In genomic region chrX:48021026-48021900, GRCh38 we compare ENCODE assay signal across 8 cellular contexts. TPM values are rescaled to one million over a fixed set of nuclear protein-coding genes. Genes with fewer than 3 reads are reported as not detected.
DNase-seq lines count a peak whose midpoint lies in the region; ATAC-seq and TF ChIP-seq lines count a peak whose summit lies in the region.

No MANE protein-coding gene starts in this region.

- peak; percentile 65 for ATAC-seq in effector memory CD8-positive, alpha-beta T cell (replicated peaks)
- ATAC-seq in HG03280 (IDR thresholded peaks at IDR 0.05; ENCODE audit: unreplicated experiment): no peak

- no peaks in the 10 kb centered on the region for H3K36me3 Mint-ChIP-seq in effector memory CD8-positive, alpha-beta T cell (ENCODE audit: insufficient read depth)

- H3K27me3 Mint-ChIP-seq in effector memory CD8-positive, alpha-beta T cell: no peaks in the 10 kb centered on the region

- H3K9me3 Mint-ChIP-seq in effector memory CD8-positive, alpha-beta T cell: no peaks in the 10 kb centered on the region

- H3K4me1 Mint-ChIP-seq in effector memory CD8-positive, alpha-beta T cell (ENCODE audit: low read depth in 2 of 2): peaks cover 8 to 9% of the 10 kb centered on the region in 2 donors

- no peak for TF ChIP-seq CTCF in GM10266 (IDR thresholded peaks at IDR 0.05; ENCODE audit: control insufficient read depth, insufficient read depth, low read depth, missing control alignments)

- DNase-seq in GM10266 (ENCODE audit: extremely low spot score) (peak; percentile 52), HK-2 (ENCODE audit: unreplicated experiment) (peak; percentile 77), NCI-H774 (lab: John Stamatoyannopoulos, UW) (peak; percentile 61), lung microvascular endothelial cell (ENCODE audit: low read depth in 2 of 2) (peak; percentile 79 to 89)
- peak; percentile 30 to 40 for DNase-seq in activated CD8-positive, alpha-beta memory T cell treated with anti-CD3 and anti-CD28 coated beads for 4 hours (ENCODE audit: low read depth in 2 of 2)
- DNase-seq in effector memory CD8-positive, alpha-beta T cell: peak; percentile 75 to 80 (median 75)
- peak; percentile 60 to 68 for DNase-seq in stimulated activated CD4-positive, alpha-beta T cell treated with anti-CD3 and anti-CD28 coated beads, Interleukin-4, amount 100 ng/mL, for 48 hours (ENCODE audit: low read depth in 2 of 2)

- H3K27ac Mint-ChIP-seq in effector memory CD8-positive, alpha-beta T cell: peak overlapping the region; percentile 96 to 98

- H3K4me3 Mint-ChIP-seq in effector memory CD8-positive, alpha-beta T cell: peak overlapping the region; percentile 95 to 97

RNA-seq across cellular contexts. Expression of gene SPACA5, which starts 14.5 kb away (rescaled TPM):
- total RNA-seq in lung microvascular endothelial cell: not detected in 2 replicates

RNA-seq across cellular contexts. Expression of gene ZNF182, which starts 17.5 kb away (rescaled TPM):
- 2.0 and 3.8 TPM in 2 replicates for total RNA-seq in lung microvascular endothelial cell

RNA-seq across cellular contexts. Expression of gene ZNF630, which starts 50.2 kb away (rescaled TPM):
- 0.87 and 0.99 TPM in 2 replicates for total RNA-seq in lung microvascular endothelial cell
